ENCODE assay signal across 10 cellular contexts in genomic region chr11:35179466-35180135, GRCh38. TPM values are rescaled to one million over a fixed set of nuclear protein-coding genes. Genes with fewer than 3 reads are reported as not detected.
DNase-seq lines count a peak whose midpoint lies in the region; ATAC-seq and TF ChIP-seq lines count a peak whose summit lies in the region.
"Had no signal": no experiment of that assay in that cellular context is flagged by ENCODE, and none has a peak within 500 bp of the region (broad histone marks: within the 10 kb centered on the region; RNA-seq: fewer than 3 reads in every experiment).

No MANE protein-coding gene starts in this region.

- H4K20me1 ChIP-seq in SK-N-SH (ENCODE audit: insufficient read depth), result no peaks in the 10 kb centered on the region

- CTCF ChIA-PET in SK-N-SH (lab: Yijun Ruan, JAX), result interaction anchor here (0.8 to 2.1 kb wide), 5 partner anchors 9 to 253 kb away, joined by 3 to 5 read pairs (median 4); no protein-coding TSS in a partner anchor

- peaks cover 12 to 42% of the 10 kb centered on the region in 2 experiments for H3K4me1 ChIP-seq in SK-N-SH (ENCODE audit: control insufficient read depth in 1 of 2, insufficient read depth in 2 of 2, low read depth in 1 of 2, low read length in 1 of 2)
- peaks cover 15 to 59% (median 52%) of the 10 kb centered on the region in 4 donors for H3K4me1 ChIP-seq in esophagus muscularis mucosa

- H3K4me3 ChIP-seq in SK-N-SH (ENCODE audit: low read depth in 2 of 2, low read length in 1 of 2), result no peak overlapping the region
- H3K4me3 ChIP-seq in esophagus muscularis mucosa, result no peak overlapping the region
- no peak overlapping the region for H3K4me3 ChIP-seq in WERI-Rb-1 (ENCODE audit: low read depth, low read length)

- H3K36me3 ChIP-seq in SK-N-SH (replicated peaks in 1 of 2; ENCODE audit: control insufficient read depth in 1 of 2, insufficient read depth in 2 of 2, low read length in 1 of 2) (peaks cover 28 to 70% of the 10 kb centered on the region in 2 experiments), esophagus muscularis mucosa (peaks cover 8 to 68% (median 31%) of the 10 kb centered on the region in 4 donors), WERI-Rb-1 (no peaks in the 10 kb centered on the region)

- peaks cover 95% of the 10 kb centered on the region for H3K79me2 ChIP-seq in SK-N-SH (ENCODE audit: insufficient read depth)

- H2AFZ ChIP-seq in SK-N-SH (ENCODE audit: low read depth), result no peak overlapping the region

- H3K4me2 ChIP-seq in SK-N-SH, result peak overlapping the region; percentile 65

- peak; percentile 26 for DNase-seq in EL
- no peak for DNase-seq in SK-N-SH
- no peak for DNase-seq in esophagus muscularis mucosa (ENCODE audit: extremely low spot score)
- DNase-seq in sciatic nerve (ENCODE audit: low spot score), result no peak
- no peak for DNase-seq in WERI-Rb-1
- no peak for DNase-seq in NCI-H748 (lab: John Stamatoyannopoulos, UW; ENCODE audit: unreplicated experiment)
- no peak for DNase-seq in NCI-H345 (lab: John Stamatoyannopoulos, UW)
- no peak for DNase-seq in NCI-H1092 treated with DMSO at 0.1 percent for 48 hours (lab: John Stamatoyannopoulos, UW)
- DNase-seq: effector CD4-positive, alpha-beta T cell; T-helper 1 cell had no signal

- peak overlapping the region in 1 of 2 experiments; percentile 85; a peak in 2 of 4 replicates for H3K27ac ChIP-seq in SK-N-SH (ENCODE audit: low read depth in 2 of 2, low read length in 1 of 2)
- peak overlapping the region; percentile 17 to 48 (median 28) for H3K27ac ChIP-seq in esophagus muscularis mucosa (replicated peaks in 1 of 4)
- no peak overlapping the region for H3K27ac ChIP-seq in WERI-Rb-1

- peak; percentile 30 for ATAC-seq in sciatic nerve

- WGBS in SK-N-SH (ENCODE audit: low lambda C conversion rate), result 54% methylated on average over 2 of the region's 2 CpGs
- WGBS in esophagus muscularis mucosa, result 67% methylated on average over 2 of the region's 2 CpGs

- peak overlapping the region; percentile 41; the same call in 1 of the 2 replicates for H3K9ac ChIP-seq in SK-N-SH

- TF ChIP-seq RAD21 in SK-N-SH (IDR thresholded peaks at IDR 0.05; ENCODE audit: low read length), result no peak

- peaks cover 51% of the 10 kb centered on the region for H3F3A ChIP-seq in SK-N-SH (replicated peaks; ENCODE audit: insufficient read depth)

- H3K27me3 ChIP-seq in SK-N-SH (ENCODE audit: insufficient read depth) (no peaks in the 10 kb centered on the region), esophagus muscularis mucosa (no peaks in the 10 kb centered on the region), WERI-Rb-1 (ENCODE audit: insufficient read depth, low read depth, severe bottlenecking) (no peaks in the 10 kb centered on the region)

- intact Hi-C loops in esophagus muscularis mucosa (cut with DNase I), result no loop called here
- intact Hi-C loops in sciatic nerve (cut with DNase I), result no loop called here

- POLR2A ChIA-PET in SK-N-SH (lab: Yijun Ruan, JAX), result no interaction called here

- H3K9me2 ChIP-seq in SK-N-SH, result no peaks in the 10 kb centered on the region

- TF ChIP-seq CTCF in SK-N-SH (IDR thresholded peaks at IDR 0.05) (no peak), esophagus muscularis mucosa (IDR thresholded peaks at IDR 0.05) (no peak), WERI-Rb-1 (IDR thresholded peaks at IDR 0.05; ENCODE audit: low read depth, low read length) (no peak)

- H3K9me3 ChIP-seq in SK-N-SH, result no peaks in the 10 kb centered on the region
- H3K9me3 ChIP-seq in esophagus muscularis mucosa, result no peaks in the 10 kb centered on the region
- H3K9me3 ChIP-seq in WERI-Rb-1 (ENCODE audit: severe bottlenecking), result no peaks in the 10 kb centered on the region

- no peak for TF ChIP-seq POLR2A in esophagus muscularis mucosa (IDR thresholded peaks at IDR 0.05; ENCODE audit: low read depth)

- no peak for TF ChIP-seq EP300 in SK-N-SH (IDR thresholded peaks at IDR 0.05; ENCODE audit: borderline replicate concordance in 1 of 2, low read depth in 1 of 2, low read length in 1 of 2)
- TF ChIP-seq EP300 in esophagus muscularis mucosa (IDR thresholded peaks at IDR 0.05), result no peak

TF ChIP-seq in SK-N-SH, 30 proteins besides CTCF, POLR2A, EP300 and RAD21:
- TF ChIP-seq, protein P1, sequence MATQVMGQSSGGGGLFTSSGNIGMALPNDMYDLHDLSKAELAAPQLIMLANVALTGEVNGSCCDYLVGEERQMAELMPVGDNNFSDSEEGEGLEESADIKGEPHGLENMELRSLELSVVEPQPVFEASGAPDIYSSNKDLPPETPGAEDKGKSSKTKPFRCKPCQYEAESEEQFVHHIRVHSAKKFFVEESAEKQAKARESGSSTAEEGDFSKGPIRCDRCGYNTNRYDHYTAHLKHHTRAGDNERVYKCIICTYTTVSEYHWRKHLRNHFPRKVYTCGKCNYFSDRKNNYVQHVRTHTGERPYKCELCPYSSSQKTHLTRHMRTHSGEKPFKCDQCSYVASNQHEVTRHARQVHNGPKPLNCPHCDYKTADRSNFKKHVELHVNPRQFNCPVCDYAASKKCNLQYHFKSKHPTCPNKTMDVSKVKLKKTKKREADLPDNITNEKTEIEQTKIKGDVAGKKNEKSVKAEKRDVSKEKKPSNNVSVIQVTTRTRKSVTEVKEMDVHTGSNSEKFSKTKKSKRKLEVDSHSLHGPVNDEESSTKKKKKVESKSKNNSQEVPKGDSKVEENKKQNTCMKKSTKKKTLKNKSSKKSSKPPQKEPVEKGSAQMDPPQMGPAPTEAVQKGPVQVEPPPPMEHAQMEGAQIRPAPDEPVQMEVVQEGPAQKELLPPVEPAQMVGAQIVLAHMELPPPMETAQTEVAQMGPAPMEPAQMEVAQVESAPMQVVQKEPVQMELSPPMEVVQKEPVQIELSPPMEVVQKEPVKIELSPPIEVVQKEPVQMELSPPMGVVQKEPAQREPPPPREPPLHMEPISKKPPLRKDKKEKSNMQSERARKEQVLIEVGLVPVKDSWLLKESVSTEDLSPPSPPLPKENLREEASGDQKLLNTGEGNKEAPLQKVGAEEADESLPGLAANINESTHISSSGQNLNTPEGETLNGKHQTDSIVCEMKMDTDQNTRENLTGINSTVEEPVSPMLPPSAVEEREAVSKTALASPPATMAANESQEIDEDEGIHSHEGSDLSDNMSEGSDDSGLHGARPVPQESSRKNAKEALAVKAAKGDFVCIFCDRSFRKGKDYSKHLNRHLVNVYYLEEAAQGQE (IDR thresholded peaks at IDR 0.05; ENCODE audit: low read depth, low read length), result no peak
- 0 out of 2 replicates have a peak, but pooled peaks have one; percentile 26 for TF ChIP-seq FOSL2 (IDR thresholded peaks at IDR 0.05; ENCODE audit: borderline replicate concordance, low read depth)

RNA-seq across cellular contexts. Expression of gene CD44, which starts 40.6 kb away (rescaled TPM):
- 457 and 550 TPM in 2 replicates for polyA plus RNA-seq in SK-N-SH (2012; rRNA removed)
- polyA plus RNA-seq in SK-N-SH (2012; cell fraction: cytosol; rRNA removed), result 360 and 443 TPM in 2 replicates
- 271 and 426 TPM in 2 replicates for polyA plus RNA-seq in SK-N-SH (2012; cell fraction: nucleus; rRNA removed)
- total RNA-seq in esophagus muscularis mucosa (100 to 1,000 TPM; 212 to 292 (median 275) TPM), sciatic nerve (188 TPM)
